In genomic region chr10:36358736-36359135, GRCh38 we compare ENCODE assay signal across 22 cellular contexts.
DNase-seq lines count a peak whose midpoint lies in the region; FAIRE-seq and TF ChIP-seq lines count a peak whose summit lies in the region.
"Had no signal": no experiment of that assay in that cellular context is flagged by ENCODE, and none has a peak within 500 bp of the region (broad histone marks: within the 10 kb centered on the region; RNA-seq: fewer than 3 reads in every experiment).

No MANE protein-coding gene starts in this region.

- no peak for TF ChIP-seq POLR2A in H54 (IDR thresholded peaks at IDR 0.05; ENCODE audit: low read depth, low read length)

- in situ Hi-C loops in Caki2 (cut with HindIII; ENCODE audit: low pct_unique_long_range_greater_than_20kb, low sequenced_read_pairs) = no loop called here

- H3K27ac ChIP-seq in caudate nucleus (ENCODE audit: low read depth, low read length) = no peak overlapping the region
- H3K27ac ChIP-seq: C4-2B, GM23248, SJSA1 had no signal

- DNase-seq in Caki2 (ENCODE audit: low read depth) (peak; percentile 60), HT1080 (ENCODE audit: low read depth) (peak; percentile 22), fibroblast of peridontal ligament (ENCODE audit: extremely low read depth) (peak; percentile 26), renal cortical epithelial cell (ENCODE audit: low read depth) (peak; percentile 33), caudate nucleus (lab: John Stamatoyannopoulos, UW) (no peak), H54 (ENCODE audit: insufficient read length, low spot score) (no peak)
- DNase-seq in activated naive CD4-positive, alpha-beta T cell (lab: John Stamatoyannopoulos, UW) = no peak
- DNase-seq: Caco-2; CD8-positive, alpha-beta T cell; DMS 273 treated with DMSO at 0.1 percent for 48 hours; DMS79; GM23248; Karpas-422; NCI-H1105; NCI-H146; NCI-H2029; NCI-H446 treated with DMSO at 0.1 percent for 48 hours; NCI-H526; Right ventricle myocardium superior; RPMI8226 had no signal

- no peak for FAIRE-seq in H54 (lab: Jason Lieb, UNC)

Comparison
In these comparisons a context has a peak if more than half of its experiments do, and no peak if none do; other contexts are left out.
1. DNase-seq: peak in Caki2 (single experiment), HT1080 (single experiment), fibroblast of peridontal ligament (single experiment) and renal cortical epithelial cell (single experiment); none in caudate nucleus (0 of 61), activated naive CD4-positive, alpha-beta T cell (0 of 4) and H54 (single experiment).